ENCODE assay signal across 8 cellular contexts in the genomic region with DNA sequence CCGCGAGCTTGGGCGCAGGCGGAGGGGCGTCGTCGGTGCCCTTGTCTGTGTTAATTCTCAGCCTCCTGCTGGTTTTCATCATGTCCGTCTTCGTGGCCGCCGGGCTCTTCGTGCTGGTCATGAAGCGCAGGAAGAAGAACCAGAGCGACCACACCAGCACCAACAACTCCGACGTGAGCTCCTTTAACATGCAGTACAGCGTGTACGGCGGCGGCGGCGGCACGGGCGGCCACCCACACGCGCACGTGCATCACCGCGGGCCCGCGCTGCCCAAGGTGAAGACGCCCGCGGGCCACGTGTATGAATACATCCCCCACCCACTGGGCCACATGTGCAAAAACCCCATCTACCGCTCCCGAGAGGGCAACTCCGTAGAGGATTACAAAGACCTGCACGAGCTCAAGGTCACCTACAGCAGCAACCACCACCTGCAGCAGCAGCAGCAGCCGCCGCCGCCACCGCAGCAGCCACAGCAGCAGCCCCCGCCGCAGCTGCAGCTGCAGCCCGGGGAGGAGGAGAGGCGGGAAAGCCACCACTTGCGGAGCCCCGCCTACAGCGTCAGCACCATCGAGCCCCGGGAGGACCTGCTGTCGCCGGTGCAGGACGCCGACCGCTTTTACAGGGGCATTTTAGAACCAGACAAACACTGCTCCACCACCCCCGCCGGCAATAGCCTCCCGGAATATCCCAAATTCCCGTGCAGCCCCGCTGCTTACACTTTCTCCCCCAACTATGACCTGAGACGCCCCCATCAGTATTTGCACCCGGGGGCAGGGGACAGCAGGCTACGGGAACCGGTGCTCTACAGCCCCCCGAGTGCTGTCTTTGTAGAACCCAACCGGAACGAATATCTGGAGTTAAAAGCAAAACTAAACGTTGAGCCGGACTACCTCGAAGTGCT. TPM values are rescaled to one million over a fixed set of nuclear protein-coding genes. Genes with fewer than 3 reads are reported as not detected.
DNase-seq lines count a peak whose midpoint lies in the region; ATAC-seq and TF ChIP-seq lines count a peak whose summit lies in the region.

No MANE protein-coding gene starts in this region.

- peak overlapping the region; percentile 61 to 86 for H3K4me3 Mint-ChIP-seq in effector memory CD8-positive, alpha-beta T cell
- H3K4me3 Mint-ChIP-seq in natural killer cell = peak overlapping the region; percentile 90

- peaks cover 10 to 43% of the 10 kb centered on the region in 2 donors for H3K27me3 Mint-ChIP-seq in effector memory CD8-positive, alpha-beta T cell
- H3K27me3 Mint-ChIP-seq in natural killer cell (ENCODE audit: low read depth in 2 of 2) = peaks cover 16 to 41% of the 10 kb centered on the region in 2 donors

- intact Hi-C loops in natural killer cell (cut with micrococcal nuclease) = loop anchor here (10.0 kb wide), 1 partner anchor 1387 kb away; no protein-coding TSS in a partner anchor

- H3K27ac Mint-ChIP-seq in effector memory CD8-positive, alpha-beta T cell = no peak overlapping the region
- H3K27ac Mint-ChIP-seq in natural killer cell = peak overlapping the region in 1 of 2 donors; percentile 72

- ATAC-seq in effector memory CD8-positive, alpha-beta T cell (replicated peaks) = peak; percentile 73
- ATAC-seq in natural killer cell (peak; percentile 70 to 73 (median 71)), HG03280 (IDR thresholded peaks at IDR 0.05; ENCODE audit: unreplicated experiment) (no peak)

- no peak for TF ChIP-seq CTCF in natural killer cell (IDR thresholded peaks at IDR 0.05)

- H3K4me1 Mint-ChIP-seq in effector memory CD8-positive, alpha-beta T cell (ENCODE audit: low read depth in 2 of 2) = peaks cover 0 to 10% of the 10 kb centered on the region in 2 donors
- H3K4me1 Mint-ChIP-seq in natural killer cell = peaks cover 31 to 33% of the 10 kb centered on the region in 2 donors

- H3K9me3 Mint-ChIP-seq in effector memory CD8-positive, alpha-beta T cell = no peaks in the 10 kb centered on the region
- H3K9me3 Mint-ChIP-seq in natural killer cell = no peaks in the 10 kb centered on the region

- DNase-seq in NCI-H2081 (lab: John Stamatoyannopoulos, UW) (peak; percentile 53 to 74), NCI-H2081 treated with DMSO at 0.1 percent for 48 hours (lab: John Stamatoyannopoulos, UW) (no peak), SHP77 treated with DMSO at 0.1 percent for 48 hours (lab: John Stamatoyannopoulos, UW) (peak; percentile 87), natural killer cell (peak; percentile 38), SW 1271 (lab: John Stamatoyannopoulos, UW) (no peak)
- DNase-seq in effector memory CD8-positive, alpha-beta T cell = no peak
- no peak for DNase-seq in activated CD4-positive, CD25-positive, alpha-beta regulatory T cell treated with anti-CD3 and anti-CD28 coated beads, Interleukin-2, amount 50 U/mL, for 72 hours

- H3K36me3 Mint-ChIP-seq in effector memory CD8-positive, alpha-beta T cell (ENCODE audit: insufficient read depth) = peaks cover 3% of the 10 kb centered on the region
- H3K36me3 Mint-ChIP-seq in natural killer cell = no peaks in the 10 kb centered on the region

RNA-seq across cellular contexts. Expression of a gene that starts 6.4 kb away (rescaled TPM):
- total RNA-seq in natural killer cell = under 1 TPM; 0.02 to 0.10 (median 0.07) TPM

Comparison
In these comparisons a context has a peak if more than half of its experiments do, and no peak if none do; other contexts are left out.
1. DNase-seq: peak in NCI-H2081 (2 of 2), SHP77 treated with DMSO at 0.1 percent for 48 hours (single experiment) and natural killer cell (single experiment); none in NCI-H2081 treated with DMSO at 0.1 percent for 48 hours (single experiment), effector memory CD8-positive, alpha-beta T cell (0 of 3), SW 1271 (0 of 2) and activated CD4-positive, CD25-positive, alpha-beta regulatory T cell treated with anti-CD3 and anti-CD28 coated beads, Interleukin-2, amount 50 U/mL, for 72 hours (single experiment).